ENCODE assay signal across 9 cellular contexts in the genomic region with DNA sequence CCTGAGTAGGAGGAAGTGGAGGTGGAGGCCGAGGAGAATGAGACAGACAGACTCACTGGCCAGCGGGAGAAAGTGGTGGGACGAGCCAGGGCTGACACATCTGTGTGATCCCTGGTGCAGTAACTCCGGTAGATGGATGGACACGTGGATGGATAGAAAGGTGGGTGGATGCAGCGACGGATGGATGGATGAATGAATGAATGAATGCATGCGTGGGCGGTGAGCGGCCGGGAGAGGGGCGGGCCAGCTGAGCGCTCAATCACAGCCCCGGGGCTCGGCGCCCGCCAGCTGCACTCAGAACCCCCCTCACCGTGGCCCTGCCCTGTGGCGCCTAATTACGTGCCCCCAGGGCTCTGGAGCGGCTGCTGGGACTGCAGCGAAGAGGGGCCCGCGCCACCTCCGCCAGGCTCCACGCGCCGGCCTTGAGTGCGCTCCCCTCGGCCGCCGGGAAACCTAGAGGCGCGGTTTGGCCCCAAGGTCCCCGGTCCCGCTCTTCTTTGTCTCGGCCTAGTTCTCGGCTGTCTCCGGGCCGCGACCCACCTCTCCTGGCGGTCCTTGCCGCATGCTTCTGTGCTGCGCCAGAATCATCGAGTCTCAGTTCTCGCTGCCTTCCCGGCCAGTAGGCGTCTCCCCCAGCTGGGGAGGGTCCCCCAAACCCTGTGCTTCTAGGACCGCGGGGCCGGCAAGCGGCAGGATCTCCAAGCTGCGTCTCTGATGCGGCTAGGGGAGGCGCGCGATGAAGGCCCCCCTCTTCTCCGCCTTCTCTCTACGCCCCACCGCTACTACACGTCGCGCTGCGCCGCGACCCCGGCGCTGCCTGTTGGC. TPM values are rescaled to one million over a fixed set of nuclear protein-coding genes. Genes with fewer than 3 reads are reported as not detected.
DNase-seq lines count a peak whose midpoint lies in the region; ATAC-seq and TF ChIP-seq lines count a peak whose summit lies in the region.
"Had no signal": no experiment of that assay in that cellular context is flagged by ENCODE, and none has a peak within 500 bp of the region (broad histone marks: within the 10 kb centered on the region; RNA-seq: fewer than 3 reads in every experiment).

No MANE protein-coding gene starts in this region.

- no peaks in the 10 kb centered on the region for H3K79me1 ChIP-seq in mesendoderm (ENCODE audit: low read length)

- intact Hi-C loops in tibial artery (cut with DNase I; ENCODE audit: low total_unique reads), result loop anchor here (5.0 kb wide), 1 partner anchor 35 kb away; no protein-coding TSS in a partner anchor

- H3K9me3 ChIP-seq in tibial artery, result no peaks in the 10 kb centered on the region

- no peaks in the 10 kb centered on the region for H3K79me2 ChIP-seq in mesendoderm (ENCODE audit: control insufficient read depth, insufficient read depth, low read length)

- H3K4ac ChIP-seq in mesendoderm (ENCODE audit: low read depth, low read length), result no peak overlapping the region

- no peak for TF ChIP-seq CTCF in astrocyte of the spinal cord (IDR thresholded peaks at IDR 0.05; ENCODE audit: low read depth, low read length)
- TF ChIP-seq CTCF in tibial artery (IDR thresholded peaks at IDR 0.05), result no peak

- H3K4me1 ChIP-seq in mesendoderm (ENCODE audit: control insufficient read depth, low read depth, low read length) (peaks cover 9% of the 10 kb centered on the region), tibial artery (peaks cover 0 to 38% (median 24%) of the 10 kb centered on the region in 4 donors)

- H2BK15ac ChIP-seq in mesendoderm (replicated peaks; ENCODE audit: low read depth), result no peak overlapping the region

- no peak overlapping the region for H2AK5ac ChIP-seq in mesendoderm (ENCODE audit: low read length)

- peak overlapping the region; percentile 49 for H3K27ac Mint-ChIP-seq in activated naive CD4-positive, alpha-beta T cell treated with anti-CD3 and anti-CD28 coated beads, Interleukin-2, amount 50 U/mL, for 24 hours
- no peak overlapping the region for H3K27ac Mint-ChIP-seq in activated naive CD4-positive, alpha-beta T cell treated with anti-CD3 and anti-CD28 coated beads, Interleukin-2, amount 10 ng/mL, durations not matched to agents 7 days and 5 days

- no peak overlapping the region for H4K8ac ChIP-seq in mesendoderm (ENCODE audit: low read depth, low read length)

- peak overlapping the region; percentile 49 for H3K56ac ChIP-seq in mesendoderm (ENCODE audit: low read length)

- H3K23ac ChIP-seq in mesendoderm (ENCODE audit: low read length), result peak overlapping the region; percentile 98

- H3K36me3 Mint-ChIP-seq in activated naive CD4-positive, alpha-beta T cell treated with anti-CD3 and anti-CD28 coated beads, Interleukin-2, amount 50 U/mL, for 24 hours, result peaks cover 5% of the 10 kb centered on the region
- H3K36me3 Mint-ChIP-seq in activated naive CD4-positive, alpha-beta T cell treated with anti-CD3 and anti-CD28 coated beads, Interleukin-2, amount 10 ng/mL, durations not matched to agents 7 days and 5 days, result peaks cover 10% of the 10 kb centered on the region

- H2BK5ac ChIP-seq in mesendoderm (ENCODE audit: low read length), result no peak overlapping the region

- peaks cover 52% of the 10 kb centered on the region for H3K4me1 Mint-ChIP-seq in activated naive CD4-positive, alpha-beta T cell treated with anti-CD3 and anti-CD28 coated beads, Interleukin-2, amount 50 U/mL, for 24 hours
- H3K4me1 Mint-ChIP-seq in activated naive CD4-positive, alpha-beta T cell treated with anti-CD3 and anti-CD28 coated beads, Interleukin-2, amount 10 ng/mL, durations not matched to agents 7 days and 5 days, result peaks cover 54% of the 10 kb centered on the region

- ATAC-seq in HG02588 (IDR thresholded peaks at IDR 0.05; ENCODE audit: unreplicated experiment) (no peak), HG02852 (IDR thresholded peaks at IDR 0.05; ENCODE audit: unreplicated experiment) (no peak)

- H3K4me3 ChIP-seq in astrocyte of the spinal cord (ENCODE audit: low read depth, low read length), result peak overlapping the region; percentile 48
- no peak overlapping the region for H3K4me3 ChIP-seq in mesendoderm (ENCODE audit: low read length)
- H3K4me3 ChIP-seq in tibial artery, result peak overlapping the region; percentile 56 to 68

- H3K27me3 ChIP-seq in mesendoderm (ENCODE audit: insufficient read depth, low read length, poor library complexity), result peaks cover 37% of the 10 kb centered on the region
- H3K27me3 ChIP-seq in tibial artery, result no peaks in the 10 kb centered on the region

- H3K4me2 ChIP-seq in mesendoderm (ENCODE audit: low read length), result peak overlapping the region; percentile 71

- WGBS in mesendoderm (ENCODE audit: extremely low coverage, insufficient coverage, low lambda C conversion rate), result no CpG with 5 or more reads among the region's 68 CpGs

- peak overlapping the region; percentile 56 for H3K9ac ChIP-seq in mesendoderm (ENCODE audit: low read length)

- CTCF ChIA-PET in activated naive CD4-positive, alpha-beta T cell treated with anti-CD3 and anti-CD28 coated beads, Interleukin-2, amount 10 ng/mL, durations not matched to agents 7 days and 5 days (lab: Charles Lee), result no interaction called here

- no peak for DNase-seq in activated naive CD4-positive, alpha-beta T cell treated with anti-CD3 and anti-CD28 coated beads, Interleukin-2, amount 10 ng/mL, durations not matched to agents 7 days and 5 days
- no peak for DNase-seq in astrocyte of the spinal cord (ENCODE audit: low read depth, low spot score)
- peak; percentile 60 for DNase-seq in mesendoderm
- no peak for DNase-seq in tibial artery
- no peak for DNase-seq in NOMO-1 (lab: John Stamatoyannopoulos, UW; ENCODE audit: unreplicated experiment in 2 of 2)
- DNase-seq: DMS 273 treated with DMSO at 0.1 percent for 48 hours had no signal

- H3K36me3 ChIP-seq in mesendoderm (ENCODE audit: control insufficient read depth, insufficient read depth, low read length) (no peaks in the 10 kb centered on the region), tibial artery (no peaks in the 10 kb centered on the region)

- peak overlapping the region; percentile 39 for H3K18ac ChIP-seq in mesendoderm (ENCODE audit: low read length)

- H3K9me3 Mint-ChIP-seq in activated naive CD4-positive, alpha-beta T cell treated with anti-CD3 and anti-CD28 coated beads, Interleukin-2, amount 50 U/mL, for 24 hours, result no peaks in the 10 kb centered on the region
- H3K9me3 Mint-ChIP-seq in activated naive CD4-positive, alpha-beta T cell treated with anti-CD3 and anti-CD28 coated beads, Interleukin-2, amount 10 ng/mL, durations not matched to agents 7 days and 5 days, result no peaks in the 10 kb centered on the region

- no peak overlapping the region for H4K5ac ChIP-seq in mesendoderm (ENCODE audit: low read length)

- H3K4me3 Mint-ChIP-seq in activated naive CD4-positive, alpha-beta T cell treated with anti-CD3 and anti-CD28 coated beads, Interleukin-2, amount 50 U/mL, for 24 hours, result peak overlapping the region; percentile 81
- no peak overlapping the region for H3K4me3 Mint-ChIP-seq in activated naive CD4-positive, alpha-beta T cell treated with anti-CD3 and anti-CD28 coated beads, Interleukin-2, amount 10 ng/mL, durations not matched to agents 7 days and 5 days

- in situ Hi-C loops in astrocyte of the spinal cord (cut with HindIII; ENCODE audit: low sequenced_read_pairs), result no loop called here

- H2BK120ac ChIP-seq in mesendoderm (ENCODE audit: low read depth, low read length), result no peak overlapping the region

- peaks cover 12% of the 10 kb centered on the region for H3K27me3 Mint-ChIP-seq in activated naive CD4-positive, alpha-beta T cell treated with anti-CD3 and anti-CD28 coated beads, Interleukin-2, amount 50 U/mL, for 24 hours
- H3K27me3 Mint-ChIP-seq in activated naive CD4-positive, alpha-beta T cell treated with anti-CD3 and anti-CD28 coated beads, Interleukin-2, amount 10 ng/mL, durations not matched to agents 7 days and 5 days, result peaks cover 86% of the 10 kb centered on the region

- H3K27ac ChIP-seq in mesendoderm (ENCODE audit: low read depth, low read length) (no peak overlapping the region), tibial artery (no peak overlapping the region)

RNA-seq across cellular contexts. Expression of a gene that starts 41.0 kb away (rescaled TPM):
- polyA plus RNA-seq in mesendoderm (2013, experiment 1 of 2), result 0.60 TPM
- polyA plus RNA-seq in mesendoderm (2013, experiment 2 of 2), result 0.69 TPM
